ENCODE assay signal across 1 cellular context in genomic region chr11:64152841-64153691, GRCh38.
A peak's percentile ranks its signal among the peaks of the same experiment; 100 is the strongest.
TF ChIP-seq lines count a peak whose summit lies in the region.

No MANE protein-coding gene starts in this region.

TF ChIP-seq in HepG2, 621 proteins besides CTCF, POLR2A, EP300 and RAD21 (continued from another document and continues in another):
- no peak for TF ChIP-seq JUNB (CRISPR knock-in tag; IDR thresholded peaks at IDR 0.05; ENCODE audit: borderline replicate concordance)
- TF ChIP-seq DNMT3B (CRISPR knock-in tag; conservative IDR thresholded peaks at IDR 0.05), result no peak
- TF ChIP-seq HNF1A (IDR thresholded peaks at IDR 0.05; ENCODE audit: low read depth), result no peak
- TF ChIP-seq HNF1A (CRISPR knock-in tag; IDR thresholded peaks at IDR 0.05; ENCODE audit: borderline replicate concordance), result no peak
- TF ChIP-seq, protein P1, sequence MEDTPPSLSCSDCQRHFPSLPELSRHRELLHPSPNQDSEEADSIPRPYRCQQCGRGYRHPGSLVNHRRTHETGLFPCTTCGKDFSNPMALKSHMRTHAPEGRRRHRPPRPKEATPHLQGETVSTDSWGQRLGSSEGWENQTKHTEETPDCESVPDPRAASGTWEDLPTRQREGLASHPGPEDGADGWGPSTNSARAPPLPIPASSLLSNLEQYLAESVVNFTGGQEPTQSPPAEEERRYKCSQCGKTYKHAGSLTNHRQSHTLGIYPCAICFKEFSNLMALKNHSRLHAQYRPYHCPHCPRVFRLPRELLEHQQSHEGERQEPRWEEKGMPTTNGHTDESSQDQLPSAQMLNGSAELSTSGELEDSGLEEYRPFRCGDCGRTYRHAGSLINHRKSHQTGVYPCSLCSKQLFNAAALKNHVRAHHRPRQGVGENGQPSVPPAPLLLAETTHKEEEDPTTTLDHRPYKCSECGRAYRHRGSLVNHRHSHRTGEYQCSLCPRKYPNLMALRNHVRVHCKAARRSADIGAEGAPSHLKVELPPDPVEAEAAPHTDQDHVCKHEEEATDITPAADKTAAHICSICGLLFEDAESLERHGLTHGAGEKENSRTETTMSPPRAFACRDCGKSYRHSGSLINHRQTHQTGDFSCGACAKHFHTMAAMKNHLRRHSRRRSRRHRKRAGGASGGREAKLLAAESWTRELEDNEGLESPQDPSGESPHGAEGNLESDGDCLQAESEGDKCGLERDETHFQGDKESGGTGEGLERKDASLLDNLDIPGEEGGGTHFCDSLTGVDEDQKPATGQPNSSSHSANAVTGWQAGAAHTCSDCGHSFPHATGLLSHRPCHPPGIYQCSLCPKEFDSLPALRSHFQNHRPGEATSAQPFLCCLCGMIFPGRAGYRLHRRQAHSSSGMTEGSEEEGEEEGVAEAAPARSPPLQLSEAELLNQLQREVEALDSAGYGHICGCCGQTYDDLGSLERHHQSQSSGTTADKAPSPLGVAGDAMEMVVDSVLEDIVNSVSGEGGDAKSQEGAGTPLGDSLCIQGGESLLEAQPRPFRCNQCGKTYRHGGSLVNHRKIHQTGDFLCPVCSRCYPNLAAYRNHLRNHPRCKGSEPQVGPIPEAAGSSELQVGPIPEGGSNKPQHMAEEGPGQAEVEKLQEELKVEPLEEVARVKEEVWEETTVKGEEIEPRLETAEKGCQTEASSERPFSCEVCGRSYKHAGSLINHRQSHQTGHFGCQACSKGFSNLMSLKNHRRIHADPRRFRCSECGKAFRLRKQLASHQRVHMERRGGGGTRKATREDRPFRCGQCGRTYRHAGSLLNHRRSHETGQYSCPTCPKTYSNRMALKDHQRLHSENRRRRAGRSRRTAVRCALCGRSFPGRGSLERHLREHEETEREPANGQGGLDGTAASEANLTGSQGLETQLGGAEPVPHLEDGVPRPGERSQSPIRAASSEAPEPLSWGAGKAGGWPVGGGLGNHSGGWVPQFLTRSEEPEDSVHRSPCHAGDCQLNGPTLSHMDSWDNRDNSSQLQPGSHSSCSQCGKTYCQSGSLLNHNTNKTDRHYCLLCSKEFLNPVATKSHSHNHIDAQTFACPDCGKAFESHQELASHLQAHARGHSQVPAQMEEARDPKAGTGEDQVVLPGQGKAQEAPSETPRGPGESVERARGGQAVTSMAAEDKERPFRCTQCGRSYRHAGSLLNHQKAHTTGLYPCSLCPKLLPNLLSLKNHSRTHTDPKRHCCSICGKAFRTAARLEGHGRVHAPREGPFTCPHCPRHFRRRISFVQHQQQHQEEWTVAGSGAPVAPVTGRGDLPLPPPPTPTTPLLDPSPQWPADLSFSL (CRISPR knock-in tag; IDR thresholded peaks at IDR 0.05), result no peak
- 0 out of 2 replicates have a peak, but pooled peaks have one; percentile 33 for TF ChIP-seq ZBTB7B (CRISPR knock-in tag; IDR thresholded peaks at IDR 0.05)
- TF ChIP-seq, protein P2, sequence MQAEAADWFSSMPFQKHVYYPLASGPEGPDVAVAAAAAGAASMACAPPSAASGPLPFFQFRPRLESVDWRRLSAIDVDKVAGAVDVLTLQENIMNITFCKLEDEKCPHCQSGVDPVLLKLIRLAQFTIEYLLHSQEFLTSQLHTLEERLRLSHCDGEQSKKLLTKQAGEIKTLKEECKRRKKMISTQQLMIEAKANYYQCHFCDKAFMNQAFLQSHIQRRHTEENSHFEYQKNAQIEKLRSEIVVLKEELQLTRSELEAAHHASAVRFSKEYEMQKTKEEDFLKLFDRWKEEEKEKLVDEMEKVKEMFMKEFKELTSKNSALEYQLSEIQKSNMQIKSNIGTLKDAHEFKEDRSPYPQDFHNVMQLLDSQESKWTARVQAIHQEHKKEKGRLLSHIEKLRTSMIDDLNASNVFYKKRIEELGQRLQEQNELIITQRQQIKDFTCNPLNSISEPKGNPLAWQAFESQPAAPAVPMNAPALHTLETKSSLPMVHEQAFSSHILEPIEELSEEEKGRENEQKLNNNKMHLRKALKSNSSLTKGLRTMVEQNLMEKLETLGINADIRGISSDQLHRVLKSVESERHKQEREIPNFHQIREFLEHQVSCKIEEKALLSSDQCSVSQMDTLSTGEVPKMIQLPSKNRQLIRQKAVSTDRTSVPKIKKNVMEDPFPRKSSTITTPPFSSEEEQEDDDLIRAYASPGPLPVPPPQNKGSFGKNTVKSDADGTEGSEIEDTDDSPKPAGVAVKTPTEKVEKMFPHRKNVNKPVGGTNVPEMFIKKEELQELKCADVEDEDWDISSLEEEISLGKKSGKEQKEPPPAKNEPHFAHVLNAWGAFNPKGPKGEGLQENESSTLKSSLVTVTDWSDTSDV (CRISPR knock-in tag; IDR thresholded peaks at IDR 0.05), result no peak
- no peak; the same call in 1 of the 2 replicates for TF ChIP-seq MEIS2 (CRISPR knock-in tag; IDR thresholded peaks at IDR 0.05)
- no peak for TF ChIP-seq SMARCE1 (IDR thresholded peaks at IDR 0.05; ENCODE audit: borderline replicate concordance)
- TF ChIP-seq KDM2A (CRISPR knock-in tag; IDR thresholded peaks at IDR 0.05; ENCODE audit: borderline replicate concordance, low read depth), result peak; percentile 48; the same call in 1 of the 2 replicates
- TF ChIP-seq ZNF44 (CRISPR knock-in tag; IDR thresholded peaks at IDR 0.05), result no peak
- TF ChIP-seq TRIM22 (IDR thresholded peaks at IDR 0.05), result no peak
- peak; percentile 89 for TF ChIP-seq XRCC5 (optimal IDR thresholded peaks at IDR 0.05; ENCODE audit: low read length)
- no peak for TF ChIP-seq ZSCAN25 (CRISPR knock-in tag; IDR thresholded peaks at IDR 0.05)
- no peak for TF ChIP-seq ZNF326 (CRISPR knock-in tag; IDR thresholded peaks at IDR 0.05; ENCODE audit: borderline replicate concordance)
- TF ChIP-seq IRF2 (CRISPR knock-in tag; IDR thresholded peaks at IDR 0.05), result 0 out of 2 replicates have a peak, but pooled peaks have one; percentile 24
- no peak for TF ChIP-seq CREBL2 (CRISPR knock-in tag; IDR thresholded peaks at IDR 0.05; ENCODE audit: borderline replicate concordance)
- TF ChIP-seq HOXA7 (CRISPR knock-in tag; IDR thresholded peaks at IDR 0.05), result no peak
- no peak for TF ChIP-seq MAF1 (CRISPR knock-in tag; IDR thresholded peaks at IDR 0.05; ENCODE audit: borderline replicate concordance)
- TF ChIP-seq, protein P3, sequence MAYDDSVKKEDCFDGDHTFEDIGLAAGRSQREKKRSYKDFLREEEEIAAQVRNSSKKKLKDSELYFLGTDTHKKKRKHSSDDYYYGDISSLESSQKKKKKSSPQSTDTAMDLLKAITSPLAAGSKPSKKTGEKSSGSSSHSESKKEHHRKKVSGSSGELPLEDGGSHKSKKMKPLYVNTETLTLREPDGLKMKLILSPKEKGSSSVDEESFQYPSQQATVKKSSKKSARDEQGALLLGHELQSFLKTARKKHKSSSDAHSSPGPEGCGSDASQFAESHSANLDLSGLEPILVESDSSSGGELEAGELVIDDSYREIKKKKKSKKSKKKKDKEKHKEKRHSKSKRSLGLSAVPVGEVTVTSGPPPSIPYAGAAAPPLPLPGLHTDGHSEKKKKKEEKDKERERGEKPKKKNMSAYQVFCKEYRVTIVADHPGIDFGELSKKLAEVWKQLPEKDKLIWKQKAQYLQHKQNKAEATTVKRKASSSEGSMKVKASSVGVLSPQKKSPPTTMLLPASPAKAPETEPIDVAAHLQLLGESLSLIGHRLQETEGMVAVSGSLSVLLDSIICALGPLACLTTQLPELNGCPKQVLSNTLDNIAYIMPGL (CRISPR knock-in tag; IDR thresholded peaks at IDR 0.05; ENCODE audit: borderline replicate concordance in 1 of 2, low read depth in 1 of 2), result peak; percentile 22 to 23; a peak in 2 of 4 replicates
- TF ChIP-seq ZSCAN22 (CRISPR knock-in tag; IDR thresholded peaks at IDR 0.05), result no peak
- no peak for TF ChIP-seq ZBTB4 (CRISPR knock-in tag; IDR thresholded peaks at IDR 0.05; ENCODE audit: borderline replicate concordance)
- TF ChIP-seq, protein P4, sequence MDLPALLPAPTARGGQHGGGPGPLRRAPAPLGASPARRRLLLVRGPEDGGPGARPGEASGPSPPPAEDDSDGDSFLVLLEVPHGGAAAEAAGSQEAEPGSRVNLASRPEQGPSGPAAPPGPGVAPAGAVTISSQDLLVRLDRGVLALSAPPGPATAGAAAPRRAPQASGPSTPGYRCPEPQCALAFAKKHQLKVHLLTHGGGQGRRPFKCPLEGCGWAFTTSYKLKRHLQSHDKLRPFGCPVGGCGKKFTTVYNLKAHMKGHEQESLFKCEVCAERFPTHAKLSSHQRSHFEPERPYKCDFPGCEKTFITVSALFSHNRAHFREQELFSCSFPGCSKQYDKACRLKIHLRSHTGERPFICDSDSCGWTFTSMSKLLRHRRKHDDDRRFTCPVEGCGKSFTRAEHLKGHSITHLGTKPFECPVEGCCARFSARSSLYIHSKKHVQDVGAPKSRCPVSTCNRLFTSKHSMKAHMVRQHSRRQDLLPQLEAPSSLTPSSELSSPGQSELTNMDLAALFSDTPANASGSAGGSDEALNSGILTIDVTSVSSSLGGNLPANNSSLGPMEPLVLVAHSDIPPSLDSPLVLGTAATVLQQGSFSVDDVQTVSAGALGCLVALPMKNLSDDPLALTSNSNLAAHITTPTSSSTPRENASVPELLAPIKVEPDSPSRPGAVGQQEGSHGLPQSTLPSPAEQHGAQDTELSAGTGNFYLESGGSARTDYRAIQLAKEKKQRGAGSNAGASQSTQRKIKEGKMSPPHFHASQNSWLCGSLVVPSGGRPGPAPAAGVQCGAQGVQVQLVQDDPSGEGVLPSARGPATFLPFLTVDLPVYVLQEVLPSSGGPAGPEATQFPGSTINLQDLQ (CRISPR knock-in tag; IDR thresholded peaks at IDR 0.05), result no peak
- no peak for TF ChIP-seq SIX4 (CRISPR knock-in tag; IDR thresholded peaks at IDR 0.05)
- no peak for TF ChIP-seq ZBTB39 (CRISPR knock-in tag; IDR thresholded peaks at IDR 0.05)
